In genomic region chr2:18522484-18523146, GRCh38 we compare ENCODE assay signal across 21 cellular contexts.
"Had no signal": no experiment of that assay in that cellular context is flagged by ENCODE, and none has a peak within 500 bp of the region (broad histone marks: within the 10 kb centered on the region; RNA-seq: fewer than 3 reads in every experiment).

No MANE protein-coding gene starts in this region.

- H3K4me1 Mint-ChIP-seq: immature natural killer cell; stimulated activated naive B cell treated with anti-CD40 and anti-IgM and Interleukin-4, amounts not matched to agents 10 μg/mL and 1 μg/mL and 100 μg/mL, for 72 hours had no signal

- FAIRE-seq: colon, endometrium had no signal

- H3K4me3 Mint-ChIP-seq: activated T-cell treated with anti-CD3 and anti-CD28 coated beads, Interleukin-2, amount 50 U/mL, for 4 hours; immature natural killer cell; mesothelial cell of epicardium; neural crest cell; stimulated activated naive B cell treated with anti-CD40 and anti-IgM and Interleukin-4, amounts not matched to agents 10 μg/mL and 1 μg/mL and 100 μg/mL, for 72 hours had no signal

- ATAC-seq: activated T-cell treated with anti-CD3 and anti-CD28 coated beads, Interleukin-2, amount 50 U/mL, for 4 hours; foreskin keratinocyte; stimulated activated naive B cell treated with anti-CD40 and anti-IgM and Interleukin-4, amounts not matched to agents 10 μg/mL and 1 μg/mL and 100 μg/mL, for 72 hours had no signal

- H3K27ac ChIP-seq: adrenal gland, esophagus squamous epithelium, foreskin keratinocyte, parathyroid adenoma, thyroid gland, uterus, WERI-Rb-1 had no signal

- H3K27ac Mint-ChIP-seq: immature natural killer cell; mesothelial cell of epicardium; stimulated activated naive B cell treated with anti-CD40 and anti-IgM and Interleukin-4, amounts not matched to agents 10 μg/mL and 1 μg/mL and 100 μg/mL, for 72 hours had no signal

- H3K36me3 ChIP-seq: adrenal gland, esophagus squamous epithelium, thyroid gland, uterus, WERI-Rb-1 had no signal

- H3K4me3 ChIP-seq: adrenal gland, esophagus squamous epithelium, lung, thyroid gland, uterus had no signal

- H3K36me3 Mint-ChIP-seq: immature natural killer cell; mesothelial cell of epicardium; stimulated activated naive B cell treated with anti-CD40 and anti-IgM and Interleukin-4, amounts not matched to agents 10 μg/mL and 1 μg/mL and 100 μg/mL, for 72 hours had no signal

- H3K9me3 ChIP-seq: adrenal gland, esophagus squamous epithelium, thyroid gland, uterus had no signal

- H3K27me3 ChIP-seq: adrenal gland, foreskin keratinocyte, thyroid gland, uterus had no signal

- H3K4me1 ChIP-seq: parathyroid adenoma had no signal

- DNase-seq: activated CD4-positive, alpha-beta T cell treated with anti-CD3 and anti-CD28 coated beads, Interleukin-2, amount 50 U/mL, for 48 hours; activated effector memory CD4-positive, alpha-beta T cell treated with Interleukin-2 at 50 U/mL for 16 hours; activated naive CD4-positive, alpha-beta T cell treated with anti-CD3 and anti-CD28 coated beads, Interleukin-2, amount 50 U/mL, for 16 hours; activated T-cell treated with anti-CD3 and anti-CD28 coated beads, Interleukin-2, amount 50 U/mL, for 4 hours; adrenal gland; caudate nucleus; esophagus squamous epithelium; foreskin keratinocyte; head of caudate nucleus; immature natural killer cell; stimulated activated CD4-positive, alpha-beta T cell treated with anti-CD3 and anti-CD28 coated beads, Interleukin-2, amount 100 ng/mL, for 48 hours; stimulated activated naive B cell treated with anti-CD40 and anti-IgM and Interleukin-4, amounts not matched to agents 10 μg/mL and 1 μg/mL and 100 μg/mL, for 72 hours; uterus; WERI-Rb-1 had no signal

- H3K9me3 Mint-ChIP-seq: activated T-cell treated with anti-CD3 and anti-CD28 coated beads, Interleukin-2, amount 50 U/mL, for 4 hours; immature natural killer cell; mesothelial cell of epicardium; neural crest cell; stimulated activated naive B cell treated with anti-CD40 and anti-IgM and Interleukin-4, amounts not matched to agents 10 μg/mL and 1 μg/mL and 100 μg/mL, for 72 hours had no signal
